Comparison of ENCODE assay signal across 8 cellular contexts in the genomic region with DNA sequence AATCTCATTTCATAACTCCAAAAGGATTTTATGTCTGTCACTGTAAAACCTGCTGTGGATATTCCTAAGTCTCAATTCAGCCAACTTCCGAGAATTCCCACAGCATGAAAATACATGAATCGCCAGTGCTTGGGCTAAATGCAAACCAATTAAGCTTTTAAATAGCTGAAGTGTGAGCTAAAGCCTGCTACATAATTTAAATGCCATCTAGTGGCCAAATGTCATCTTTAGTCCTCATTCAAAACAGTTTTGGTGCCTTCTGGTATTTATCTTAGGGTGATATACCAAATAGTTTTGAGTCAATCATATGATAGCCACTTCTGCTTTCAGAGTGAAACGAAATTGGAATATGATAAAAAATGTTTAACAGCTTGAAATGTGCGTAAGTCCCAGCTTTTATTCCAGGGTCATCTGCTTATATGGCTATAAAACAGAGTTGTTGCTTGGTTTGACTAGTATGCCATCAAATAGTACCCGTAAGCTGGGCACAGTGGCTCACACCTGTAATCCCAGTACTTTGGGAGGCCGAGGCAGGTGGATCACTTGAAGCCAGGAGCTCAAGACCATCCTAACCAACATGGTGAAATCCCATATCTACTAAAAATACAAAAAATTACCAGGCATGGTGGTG. TPM values are rescaled to one million over a fixed set of nuclear protein-coding genes. Genes with fewer than 3 reads are reported as not detected.
DNase-seq lines count a peak whose midpoint lies in the region; ATAC-seq, FAIRE-seq and TF ChIP-seq lines count a peak whose summit lies in the region.

No MANE protein-coding gene starts in this region.

- no peaks in the 10 kb centered on the region for H3K27me3 Mint-ChIP-seq in brain

- peak overlapping the region in 1 of 5 experiments; percentile 12 for H3K27ac Mint-ChIP-seq in brain

- DNase-seq in GM13977 (ENCODE audit: low spot score) (peak; percentile 55), NCI-H226 (peak; percentile 14), kidney epithelial cell (ENCODE audit: low read depth) (peak; percentile 10), uterus (no peak), DMS79 treated with DMSO at 0.1 percent for 48 hours (lab: John Stamatoyannopoulos, UW) (no peak)

- peaks cover 29% of the 10 kb centered on the region for H3K4me1 Mint-ChIP-seq in brain

- H3K36me3 ChIP-seq in kidney epithelial cell (ENCODE audit: control insufficient read depth, insufficient read depth, low read length) (no peaks in the 10 kb centered on the region), uterus (no peaks in the 10 kb centered on the region)

- H3K9me3 ChIP-seq in uterus = no peaks in the 10 kb centered on the region

- intact Hi-C loops in uterus (cut with DNase I; ENCODE audit: low total_unique reads) = no loop called here

- in situ Hi-C loops in GM13977 (cut with MboI; ENCODE audit: low pct_unique_long_range_greater_than_20kb, low sequenced_read_pairs, unreplicated experiment) = no loop called here

- peaks cover 0 to 10% (median 5%) of the 10 kb centered on the region in 5 experiments for H3K9me3 Mint-ChIP-seq in brain

- H3K27me3 ChIP-seq in kidney epithelial cell (ENCODE audit: control insufficient read depth, insufficient read depth, low read length) (no peaks in the 10 kb centered on the region), uterus (no peaks in the 10 kb centered on the region)

- H3K4me3 ChIP-seq in kidney epithelial cell (ENCODE audit: low read depth, low read length) = no peak overlapping the region
- H3K4me3 ChIP-seq in uterus = no peak overlapping the region

- TF ChIP-seq POLR2A in uterus (IDR thresholded peaks at IDR 0.05) = no peak

- H3K36me3 Mint-ChIP-seq in brain = no peaks in the 10 kb centered on the region

- no peak overlapping the region for H3K27ac ChIP-seq in uterus

- H3K4me3 Mint-ChIP-seq in brain = peak overlapping the region in 1 of 5 experiments; percentile 48

- no peaks in the 10 kb centered on the region for H3K4me1 ChIP-seq in uterus

- TF ChIP-seq CTCF in GM13977 (IDR thresholded peaks at IDR 0.05; ENCODE audit: extremely low read depth, insufficient read depth, missing control alignments) (peak; percentile 54), brain (conservative IDR thresholded peaks at IDR 0.05) (peak; percentile 51 to 63), kidney epithelial cell (IDR thresholded peaks at IDR 0.05; ENCODE audit: insufficient read depth, low read length, poor library complexity, severe bottlenecking) (peak; percentile 35), uterus (IDR thresholded peaks at IDR 0.05) (peak in 3 of 4 experiments; percentile 22 to 44 (median 30))

- ATAC-seq in HG03060 (IDR thresholded peaks at IDR 0.05; ENCODE audit: low read depth, unreplicated experiment) = peak; percentile 48

- FAIRE-seq in A204.1 (lab: Jason Lieb, UNC) = peak; percentile 85

RNA-seq across cellular contexts. Expression of a gene that starts 41.8 kb away (rescaled TPM):
- 12.6 TPM for polyA plus RNA-seq in brain (ENCODE audit: insufficient read depth, low read depth, low replicate concordance)
- total RNA-seq in kidney epithelial cell (99.9 and 108 TPM in 2 replicates), uterus (100 to 1,000 TPM; 100 to 252 (median 155) TPM)

Comparison
In these comparisons a context has a peak if more than half of its experiments do, and no peak if none do; other contexts are left out.
1. DNase-seq: peak in GM13977 (single experiment), NCI-H226 (single experiment) and kidney epithelial cell (single experiment); none in uterus (0 of 2) and DMS79 treated with DMSO at 0.1 percent for 48 hours (single experiment).
2. Peak in every context shown above with its lines, with median percentiles within 50 percentile points of each other: CTCF ChIP-seq.